In genomic region chr11:72326151-72326842, GRCh38 we compare ENCODE assay signal across 11 cellular contexts.
DNase-seq lines count a peak whose midpoint lies in the region; ATAC-seq and TF ChIP-seq lines count a peak whose summit lies in the region.
"Had no signal": no experiment of that assay in that cellular context is flagged by ENCODE, and none has a peak within 500 bp of the region (broad histone marks: within the 10 kb centered on the region; RNA-seq: fewer than 3 reads in every experiment).

No MANE protein-coding gene starts in this region.

- intact Hi-C loops in upper lobe of right lung (cut with DNase I) = no loop called here

- H3K9me3 ChIP-seq in adipocyte (ENCODE audit: control insufficient read depth, low read length) = no peaks in the 10 kb centered on the region
- H3K9me3 ChIP-seq in upper lobe of right lung = no peaks in the 10 kb centered on the region

- H3K4me3 ChIP-seq in AG10803 (ENCODE audit: low read length) (no peak overlapping the region), adipocyte (ENCODE audit: low read length) (no peak overlapping the region), upper lobe of right lung (no peak overlapping the region)

- H3K36me3 ChIP-seq in adipocyte (ENCODE audit: control insufficient read depth, insufficient read depth, low read length, severe bottlenecking) = no peaks in the 10 kb centered on the region
- H3K36me3 ChIP-seq in upper lobe of right lung = peaks cover 18% of the 10 kb centered on the region

- DNase-seq in AG10803 (ENCODE audit: low read depth) (peak; percentile 45), NCI-H226 (peak; percentile 57), adipocyte (ENCODE audit: low read depth) (peak; percentile 68), myocyte (ENCODE audit: low read depth) (peak; percentile 68), KBM-7 (no peak), upper lobe of right lung (no peak)
- DNase-seq: DMS79, Kasumi-1 had no signal

- no peak for ATAC-seq in GM18517 (IDR thresholded peaks at IDR 0.05; ENCODE audit: unreplicated experiment)
- ATAC-seq in upper lobe of right lung = no peak
- ATAC-seq in HG02798 (IDR thresholded peaks at IDR 0.05; ENCODE audit: poor library complexity, unreplicated experiment) = no peak
- ATAC-seq: naive thymus-derived CD4-positive, alpha-beta T cell had no signal

- no peaks in the 10 kb centered on the region for H3K27me3 ChIP-seq in adipocyte (replicated peaks; ENCODE audit: control insufficient read depth, insufficient read depth, low read length)
- no peaks in the 10 kb centered on the region for H3K27me3 ChIP-seq in upper lobe of right lung

- peaks cover 7% of the 10 kb centered on the region for H3K4me1 ChIP-seq in adipocyte (ENCODE audit: control insufficient read depth, insufficient read depth, low read length)
- H3K4me1 ChIP-seq in upper lobe of right lung = no peaks in the 10 kb centered on the region

- TF ChIP-seq CTCF in AG10803 (conservative IDR thresholded peaks at IDR 0.05; ENCODE audit: low read length) = no peak
- TF ChIP-seq CTCF in upper lobe of right lung (IDR thresholded peaks at IDR 0.05) = no peak

- no peak overlapping the region for H3K9ac ChIP-seq in adipocyte (ENCODE audit: low read length)

- no peak overlapping the region for H3K27ac ChIP-seq in upper lobe of right lung

- in situ Hi-C loops in KBM-7 (cut with MboI; ENCODE audit: low pct_unique_long_range_greater_than_20kb, low sequenced_read_pairs) = no loop called here

Comparison
In these comparisons a context has a peak if more than half of its experiments do, and no peak if none do; other contexts are left out.
1. DNase-seq: peak in AG10803 (single experiment), NCI-H226 (single experiment), adipocyte (single experiment) and myocyte (single experiment); none in KBM-7 (single experiment) and upper lobe of right lung (single experiment).